Comparison of ENCODE assay signal across 16 cellular contexts in genomic region chr5:120304653-120305052, GRCh38.
DNase-seq lines count a peak whose midpoint lies in the region; ATAC-seq, FAIRE-seq and TF ChIP-seq lines count a peak whose summit lies in the region.
"Had no signal": no experiment of that assay in that cellular context is flagged by ENCODE, and none has a peak within 500 bp of the region (broad histone marks: within the 10 kb centered on the region; RNA-seq: fewer than 3 reads in every experiment).

No MANE protein-coding gene starts in this region.

- H3K27me3 ChIP-seq in K562 (ENCODE audit: control insufficient read depth in 2 of 2, insufficient read depth in 2 of 2, low read length in 2 of 2) (no peaks in the 10 kb centered on the region), kidney epithelial cell (ENCODE audit: control insufficient read depth, insufficient read depth, low read length) (no peaks in the 10 kb centered on the region)

- TF ChIP-seq POLR2A in K562 (conservative IDR thresholded peaks at IDR 0.05) = no peak

- intact Hi-C loops in K562 (cut with micrococcal nuclease) = no loop called here

- no peaks in the 10 kb centered on the region for H3K27me3 Mint-ChIP-seq in activated T-cell treated with anti-CD3 and anti-CD28 coated beads, Interleukin-2, amount 50 U/mL, for 4 hours (ENCODE audit: low read depth)
- H3K27me3 Mint-ChIP-seq in T-cell = no peaks in the 10 kb centered on the region
- H3K27me3 Mint-ChIP-seq: activated CD4-positive, alpha-beta T cell treated with anti-CD3 and anti-CD28 coated beads for 36 hours had no signal

- H3K27ac Mint-ChIP-seq in T-cell = no peak overlapping the region
- H3K27ac Mint-ChIP-seq: activated CD4-positive, alpha-beta T cell treated with anti-CD3 and anti-CD28 coated beads for 36 hours had no signal

- no peak overlapping the region for H3K4me3 Mint-ChIP-seq in activated T-cell treated with anti-CD3 and anti-CD28 coated beads, Interleukin-2, amount 50 U/mL, for 4 hours
- no peak overlapping the region for H3K4me3 Mint-ChIP-seq in T-cell
- H3K4me3 Mint-ChIP-seq: activated CD4-positive, alpha-beta T cell treated with anti-CD3 and anti-CD28 coated beads for 36 hours had no signal

- TF ChIP-seq CTCF in K562 (IDR thresholded peaks at IDR 0.05 in 2 of 3, conservative IDR thresholded peaks at IDR 0.05 in 1 of 3; ENCODE audit: insufficient read depth in 2 of 3, low read depth in 1 of 3, low read length in 3 of 3) (no peak), kidney epithelial cell (IDR thresholded peaks at IDR 0.05; ENCODE audit: insufficient read depth, low read length, poor library complexity, severe bottlenecking) (no peak)

- BruUV-seq in K562 (replicated peaks; lab: Mats Ljungman, UMichigan) = no TSS peak

- H3K9me1 ChIP-seq in K562 (ENCODE audit: control insufficient read depth, insufficient read depth, low read length) = no peaks in the 10 kb centered on the region

- H4K20me1 ChIP-seq in K562 (replicated peaks; ENCODE audit: control insufficient read depth, insufficient read depth, low read length) = no peaks in the 10 kb centered on the region

- H3K4me3 ChIP-seq in K562 = no peak overlapping the region
- no peak overlapping the region for H3K4me3 ChIP-seq in kidney epithelial cell (ENCODE audit: low read depth, low read length)
- H3K4me3 ChIP-seq: thoracic aorta had no signal

- no peaks in the 10 kb centered on the region for H3K9me3 Mint-ChIP-seq in activated T-cell treated with anti-CD3 and anti-CD28 coated beads, Interleukin-2, amount 50 U/mL, for 4 hours
- peaks cover 2 to 5% (median 3%) of the 10 kb centered on the region in 3 donors for H3K9me3 Mint-ChIP-seq in T-cell

- H3K9me3 ChIP-seq in K562 (replicated peaks; ENCODE audit: control insufficient read depth, insufficient read depth, low read depth, low read length) = no peaks in the 10 kb centered on the region
- H3K9me3 ChIP-seq: thoracic aorta had no signal

- H3K4me2 ChIP-seq in K562 (ENCODE audit: insufficient read depth, low read length) = no peak overlapping the region

- H3K36me3 ChIP-seq in K562 (ENCODE audit: control insufficient read depth, insufficient read depth, low read length) (no peaks in the 10 kb centered on the region), kidney epithelial cell (ENCODE audit: control insufficient read depth, insufficient read depth, low read length) (no peaks in the 10 kb centered on the region)
- H3K36me3 ChIP-seq: thoracic aorta had no signal

- CTCF ChIA-PET in K562 (lab: Yijun Ruan, JAX; ENCODE audit: low intra/inter-chr PET ratio) = no interaction called here
- CTCF ChIA-PET in T-cell (lab: Charles Lee) = no interaction called here

- POLR2A ChIA-PET in K562 (lab: Yijun Ruan, JAX) (no interaction called here), T-cell (lab: Charles Lee) (interaction anchor here in 1 of 2 donors (0.6 kb wide), 1 partner anchor 33 kb away, joined by 3 read pairs; no protein-coding TSS in a partner anchor)

- 0% methylated on average over 1 of the region's 1 CpG for WGBS in K562 (ENCODE audit: insufficient coverage, low coverage, missing lambda C conversion rate)

- H2AFZ ChIP-seq in K562 (ENCODE audit: low read depth, low read length) = no peak overlapping the region

- no peak for ATAC-seq in K562
- ATAC-seq in HG03457 (IDR thresholded peaks at IDR 0.05; ENCODE audit: unreplicated experiment) = no peak
- no peak for ATAC-seq in activated T-cell treated with anti-CD3 and anti-CD28 coated beads, Interleukin-2, amount 50 U/mL, for 4 hours
- no peak for ATAC-seq in HG03354 (IDR thresholded peaks at IDR 0.05; ENCODE audit: poor library complexity, severe bottlenecking, unreplicated experiment)
- ATAC-seq in T-cell (replicated peaks in 1 of 4) = no peak
- ATAC-seq: activated CD4-positive, alpha-beta T cell treated with anti-CD3 and anti-CD28 coated beads for 36 hours had no signal

- H3K9ac ChIP-seq in K562 (ENCODE audit: insufficient read depth in 1 of 2, low read depth in 2 of 2, low read length in 2 of 2) = no peak overlapping the region

- in situ Hi-C loops in K562 (cut with MboI) = no loop called here

- FAIRE-seq in K562 (lab: Jason Lieb, UNC) = no peak
- FAIRE-seq: islet of Langerhans had no signal

- H3K4me1 Mint-ChIP-seq in activated T-cell treated with anti-CD3 and anti-CD28 coated beads, Interleukin-2, amount 50 U/mL, for 4 hours (ENCODE audit: low read depth) = no peaks in the 10 kb centered on the region
- no peaks in the 10 kb centered on the region for H3K4me1 Mint-ChIP-seq in T-cell
- H3K4me1 Mint-ChIP-seq: activated CD4-positive, alpha-beta T cell treated with anti-CD3 and anti-CD28 coated beads for 36 hours had no signal

- H3K27ac ChIP-seq in K562 (ENCODE audit: extremely low read depth, low read depth, low read length) = no peak overlapping the region
- H3K27ac ChIP-seq: C4-2B, thoracic aorta had no signal

- H3K4me1 ChIP-seq in K562 (replicated peaks in 1 of 2; ENCODE audit: control insufficient read depth in 2 of 2, insufficient read depth in 2 of 2, low read length in 2 of 2) = no peaks in the 10 kb centered on the region

- no peak for TF ChIP-seq RAD21 in K562 (CRISPR knock-in tag; conservative IDR thresholded peaks at IDR 0.05 in 1 of 2, IDR thresholded peaks at IDR 0.05 in 1 of 2)

- DNase-seq in Daoy (ENCODE audit: low read depth) = peak; percentile 27
- peak; percentile 89 for DNase-seq in M059J (ENCODE audit: low read depth)
- DNase-seq in K562 (ENCODE audit: extremely low read depth in 1 of 4, low spot score in 3 of 4) = peak in 1 of 4 experiments; percentile 2
- DNase-seq in kidney epithelial cell (ENCODE audit: low read depth) = peak; percentile 14
- DNase-seq in activated T-cell treated with anti-CD3 and anti-CD28 coated beads, Interleukin-2, amount 50 U/mL, for 4 hours = no peak
- no peak for DNase-seq in T-cell
- DNase-seq: activated CD4-positive, alpha-beta T cell treated with anti-CD3 and anti-CD28 coated beads for 36 hours; foreskin melanocyte; NCI-H146; NCI-H510A treated with DMSO at 0.1 percent for 48 hours; T-helper 2 cell had no signal

- no peaks in the 10 kb centered on the region for H3K36me3 Mint-ChIP-seq in activated T-cell treated with anti-CD3 and anti-CD28 coated beads, Interleukin-2, amount 50 U/mL, for 4 hours (ENCODE audit: insufficient read depth)
- no peaks in the 10 kb centered on the region for H3K36me3 Mint-ChIP-seq in T-cell

- no peaks in the 10 kb centered on the region for H3K79me2 ChIP-seq in K562 (ENCODE audit: control insufficient read depth, insufficient read depth, low read length)

- no peak for TF ChIP-seq EP300 in K562 (IDR thresholded peaks at IDR 0.05; ENCODE audit: low read length)

TF ChIP-seq in K562, 482 proteins besides CTCF, POLR2A, EP300 and RAD21:
- TF ChIP-seq RUNX1 (IDR thresholded peaks at IDR 0.05; ENCODE audit: low read depth) = no peak
- TF ChIP-seq FOSL1 (tag; conservative IDR thresholded peaks at IDR 0.05) = peak; percentile 56; the same call in 1 of the 2 replicates
- TF ChIP-seq NCOA4 (IDR thresholded peaks at IDR 0.05; ENCODE audit: partially characterized antibody) = no peak
- no peak for TF ChIP-seq MTA1 (IDR thresholded peaks at IDR 0.05; ENCODE audit: borderline replicate concordance)
- TF ChIP-seq PHB2 (IDR thresholded peaks at IDR 0.05; ENCODE audit: low read depth) = no peak
- TF ChIP-seq RBM15 (IDR thresholded peaks at IDR 0.05; ENCODE audit: insufficient read depth, low read length) = no peak
- TF ChIP-seq ZC3H11A (IDR thresholded peaks at IDR 0.05; ENCODE audit: low read depth, low read length) = no peak
- no peak for TF ChIP-seq CHD4 (IDR thresholded peaks at IDR 0.05; ENCODE audit: insufficient read depth, insufficient replicate concordance, low read depth, low read length, poor library complexity, severe bottlenecking)
- TF ChIP-seq ETV6 (IDR thresholded peaks at IDR 0.05; ENCODE audit: borderline replicate concordance in 1 of 2, low read depth in 2 of 2, low read length in 1 of 2) = no peak
- TF ChIP-seq ETV6 (CRISPR knock-in tag; IDR thresholded peaks at IDR 0.05; ENCODE audit: borderline replicate concordance) = no peak
- no peak for TF ChIP-seq PRPF4 (IDR thresholded peaks at IDR 0.05; ENCODE audit: insufficient read depth, low read depth, low read length, poor library complexity, severe bottlenecking)
- no peak for TF ChIP-seq MXI1 (IDR thresholded peaks at IDR 0.05; ENCODE audit: low read depth, low read length)
- TF ChIP-seq MEIS2 (IDR thresholded peaks at IDR 0.05; ENCODE audit: partially characterized antibody) = peak; percentile 63

Comparison
In these comparisons a context has a peak if more than half of its experiments do, and no peak if none do; other contexts are left out.
1. DNase-seq: peak in Daoy (single experiment), M059J (single experiment) and kidney epithelial cell (single experiment); none in activated T-cell treated with anti-CD3 and anti-CD28 coated beads, Interleukin-2, amount 50 U/mL, for 4 hours (single experiment) and T-cell (0 of 34).